17 cellular contexts compared by ENCODE assay signal in genomic region chr13:113184568-113185440, GRCh38. TPM values are rescaled to one million over a fixed set of nuclear protein-coding genes. Genes with fewer than 3 reads are reported as not detected.
DNase-seq lines count a peak whose midpoint lies in the region; ATAC-seq and TF ChIP-seq lines count a peak whose summit lies in the region.
"Had no signal": no experiment of that assay in that cellular context is flagged by ENCODE, and none has a peak within 500 bp of the region (broad histone marks: within the 10 kb centered on the region; RNA-seq: fewer than 3 reads in every experiment).

No MANE protein-coding gene starts in this region.

- peak; percentile 23 to 32 for ATAC-seq in activated T-cell treated with anti-CD3 and anti-CD28 coated beads, Interleukin-2, amount 50 U/mL, for 4 hours
- no peak for ATAC-seq in Panc1

- H3K9me3 Mint-ChIP-seq in activated T-cell treated with anti-CD3 and anti-CD28 coated beads, Interleukin-2, amount 50 U/mL, for 4 hours, result no peaks in the 10 kb centered on the region

- H3F3A ChIP-seq in SK-N-SH (replicated peaks; ENCODE audit: insufficient read depth), result peaks cover 33% of the 10 kb centered on the region

- no peak for TF ChIP-seq RAD21 in SK-N-SH (IDR thresholded peaks at IDR 0.05; ENCODE audit: low read length)

- no peak overlapping the region for H2BK120ac ChIP-seq in neuronal stem cell (ENCODE audit: low read depth, low read length)

- H3K27ac ChIP-seq in Panc1 (ENCODE audit: low read length), result 0 out of 2 replicates have a peak overlapping the region, but pooled peaks have one; percentile 61
- no peak overlapping the region for H3K27ac ChIP-seq in neuronal stem cell (replicated peaks; ENCODE audit: low read length)
- H3K27ac ChIP-seq in SK-N-SH (ENCODE audit: low read depth in 2 of 2, low read length in 1 of 2), result no peak overlapping the region
- H3K27ac ChIP-seq: tibial artery had no signal

- H3K27me3 ChIP-seq in Panc1 (ENCODE audit: control insufficient read depth, insufficient read depth, low read length) (no peaks in the 10 kb centered on the region), neuronal stem cell (ENCODE audit: control insufficient read depth in 3 of 3, insufficient read depth in 3 of 3, low read depth in 1 of 3, low read length in 3 of 3) (no peaks in the 10 kb centered on the region), SK-N-SH (ENCODE audit: insufficient read depth) (no peaks in the 10 kb centered on the region)
- H3K27me3 ChIP-seq: tibial artery had no signal

- H3K9me2 ChIP-seq in SK-N-SH, result no peaks in the 10 kb centered on the region

- no peak overlapping the region for H2BK15ac ChIP-seq in neuronal stem cell (ENCODE audit: low read length)

- peaks cover 60% of the 10 kb centered on the region for H3K4me1 Mint-ChIP-seq in activated T-cell treated with anti-CD3 and anti-CD28 coated beads, Interleukin-2, amount 50 U/mL, for 4 hours (ENCODE audit: low read depth)

- H3K4ac ChIP-seq in neuronal stem cell (ENCODE audit: low read length), result no peak overlapping the region

- H3K79me2 ChIP-seq in SK-N-SH (ENCODE audit: insufficient read depth), result peaks cover 41% of the 10 kb centered on the region

- POLR2A ChIA-PET in Panc1 (lab: Charles Lee) (no interaction called here), SK-N-SH (lab: Yijun Ruan, JAX) (no interaction called here)

- H3K14ac ChIP-seq in neuronal stem cell (ENCODE audit: low read length), result no peak overlapping the region

- H2AFZ ChIP-seq in neuronal stem cell (ENCODE audit: low read length) (no peak overlapping the region), SK-N-SH (ENCODE audit: low read depth) (no peak overlapping the region)

- H3K23ac ChIP-seq in neuronal stem cell (ENCODE audit: low read depth, low read length, poor library complexity), result no peak overlapping the region

- no peak overlapping the region for H2AK5ac ChIP-seq in neuronal stem cell (ENCODE audit: low read depth, low read length)

- H4K20me1 ChIP-seq in SK-N-SH (ENCODE audit: insufficient read depth), result no peaks in the 10 kb centered on the region

- H3K36me3 Mint-ChIP-seq in activated T-cell treated with anti-CD3 and anti-CD28 coated beads, Interleukin-2, amount 50 U/mL, for 4 hours (ENCODE audit: insufficient read depth), result peaks cover 55% of the 10 kb centered on the region

- TF ChIP-seq EP300 in SK-N-SH (IDR thresholded peaks at IDR 0.05; ENCODE audit: borderline replicate concordance in 1 of 2, low read depth in 1 of 2, low read length in 1 of 2), result no peak

- peak overlapping the region; percentile 70 for H3K4me3 Mint-ChIP-seq in activated T-cell treated with anti-CD3 and anti-CD28 coated beads, Interleukin-2, amount 50 U/mL, for 4 hours

- peaks cover 17% of the 10 kb centered on the region for H3K4me1 ChIP-seq in Panc1 (ENCODE audit: control insufficient read depth, insufficient read depth, low read length)
- H3K4me1 ChIP-seq in neuronal stem cell (ENCODE audit: control insufficient read depth in 2 of 2, insufficient read depth in 1 of 2, low read depth in 1 of 2, low read length in 2 of 2), result peaks cover 1 to 4% of the 10 kb centered on the region in 2 donors
- H3K4me1 ChIP-seq in SK-N-SH (ENCODE audit: control insufficient read depth in 1 of 2, insufficient read depth in 2 of 2, low read depth in 1 of 2, low read length in 1 of 2), result peaks cover 0 to 12% of the 10 kb centered on the region in 2 experiments; a peak in 2 of 4 replicates

- no peak overlapping the region for H3K18ac ChIP-seq in neuronal stem cell (ENCODE audit: low read length)

- intact Hi-C loops in Panc1 (cut with micrococcal nuclease; ENCODE audit: unreplicated experiment), result no loop called here

- no peaks in the 10 kb centered on the region for H3K79me1 ChIP-seq in neuronal stem cell (ENCODE audit: low read depth, low read length)

- H3K9ac ChIP-seq in neuronal stem cell (ENCODE audit: low read depth, low read length, poor library complexity), result no peak overlapping the region
- no peak overlapping the region for H3K9ac ChIP-seq in SK-N-SH

- CTCF ChIA-PET in Panc1 (lab: Charles Lee) (no interaction called here), SK-N-SH (lab: Yijun Ruan, JAX) (no interaction called here)

- no TSS peak for BruUV-seq in Panc1 (replicated peaks; lab: Mats Ljungman, UMichigan)

- H3K4me2 ChIP-seq in neuronal stem cell (ENCODE audit: insufficient read depth, low read length, poor library complexity, severe bottlenecking) (no peak overlapping the region), SK-N-SH (no peak overlapping the region)

- no peak for DNase-seq in activated T-cell treated with anti-CD3 and anti-CD28 coated beads, Interleukin-2, amount 50 U/mL, for 4 hours
- no peak for DNase-seq in activated T-cell treated with anti-CD3 and anti-CD28 coated beads, Interleukin-2, amount 50 U/mL, for 1 hour
- no peak for DNase-seq in Panc1 (ENCODE audit: low read depth, low spot score)
- DNase-seq in brain pericyte (ENCODE audit: low read depth, low spot score), result peak; percentile 71
- DNase-seq in neuronal stem cell (ENCODE audit: low spot score), result no peak
- no peak for DNase-seq in NCI-H1105 (lab: John Stamatoyannopoulos, UW)
- DNase-seq in NCI-H526 treated with DMSO at 0.1 percent for 48 hours (lab: John Stamatoyannopoulos, UW), result no peak
- DNase-seq in SK-N-SH, result no peak
- DNase-seq: anterior cingulate cortex; NCI-H1092; NCI-H2227 treated with DMSO at 0.1 percent for 48 hours; posterior cingulate gyrus; stimulated activated CD4-positive, alpha-beta T cell treated with anti-CD3 and anti-CD28 coated beads, Interleukin-12 subunit alpha, Interleukin-12 subunit beta, amount 100 ng/mL, for 4 hours; tibial artery had no signal

- H3K9me3 ChIP-seq in Panc1 (ENCODE audit: control insufficient read depth, insufficient read depth, low read depth, low read length), result no peaks in the 10 kb centered on the region
- H3K9me3 ChIP-seq in neuronal stem cell (replicated peaks in 1 of 2; ENCODE audit: control insufficient read depth in 2 of 2, insufficient read depth in 1 of 2, low read depth in 1 of 2, low read length in 2 of 2), result no peaks in the 10 kb centered on the region
- no peaks in the 10 kb centered on the region for H3K9me3 ChIP-seq in SK-N-SH
- H3K9me3 ChIP-seq: tibial artery had no signal

- no CpG with 5 or more reads among the region's 22 CpGs for WGBS in neuronal stem cell (ENCODE audit: extremely low coverage in 2 of 2, insufficient read length in 2 of 2, insufficient replicate concordance in 1 of 2), 2 donors
- WGBS in SK-N-SH (ENCODE audit: low lambda C conversion rate), result 96% methylated on average over 12 of the region's 22 CpGs

- in situ Hi-C loops in Panc1 (cut with HindIII; ENCODE audit: low pct_unique_long_range_greater_than_20kb, low sequenced_read_pairs), result no loop called here

- H4K91ac ChIP-seq in neuronal stem cell (ENCODE audit: low read depth, low read length, poor library complexity), result no peak overlapping the region

- H2BK5ac ChIP-seq in neuronal stem cell (ENCODE audit: low read length), result peak overlapping the region; percentile 22

- H4K8ac ChIP-seq in neuronal stem cell (ENCODE audit: low read depth, low read length), result no peak overlapping the region

- no peak overlapping the region for H3K4me3 ChIP-seq in Panc1 (ENCODE audit: low read depth in 2 of 2, low read length in 2 of 2)
- H3K4me3 ChIP-seq in neuronal stem cell (ENCODE audit: low read length in 2 of 2), result no peak overlapping the region
- no peak overlapping the region for H3K4me3 ChIP-seq in SK-N-SH (ENCODE audit: low read depth in 2 of 2, low read length in 1 of 2)
- H3K4me3 ChIP-seq: tibial artery had no signal

- H2BK12ac ChIP-seq in neuronal stem cell (ENCODE audit: low read length), result no peak overlapping the region

- TF ChIP-seq CTCF in Panc1 (IDR thresholded peaks at IDR 0.05), result no peak
- TF ChIP-seq CTCF in SK-N-SH (IDR thresholded peaks at IDR 0.05), result no peak

- peaks cover 7% of the 10 kb centered on the region; the same call in 1 of the 2 replicates for H3K36me3 ChIP-seq in Panc1 (ENCODE audit: control insufficient read depth, insufficient read depth, low read length)
- H3K36me3 ChIP-seq in neuronal stem cell (replicated peaks in 1 of 2; ENCODE audit: control insufficient read depth in 2 of 2, insufficient read depth in 2 of 2, low read length in 2 of 2), result peaks cover 25 to 98% of the 10 kb centered on the region in 2 donors
- peaks cover 62 to 76% of the 10 kb centered on the region in 2 experiments for H3K36me3 ChIP-seq in SK-N-SH (replicated peaks in 1 of 2; ENCODE audit: control insufficient read depth in 1 of 2, insufficient read depth in 2 of 2, low read length in 1 of 2)

- H3K27me3 Mint-ChIP-seq in activated T-cell treated with anti-CD3 and anti-CD28 coated beads, Interleukin-2, amount 50 U/mL, for 4 hours (ENCODE audit: low read depth), result no peaks in the 10 kb centered on the region

TF ChIP-seq in SK-N-SH, 30 proteins besides CTCF, POLR2A, EP300 and RAD21 (continues in another document):
- TF ChIP-seq RCOR1 (IDR thresholded peaks at IDR 0.05; ENCODE audit: low read length) (no peak), RFX5 (IDR thresholded peaks at IDR 0.05; ENCODE audit: low read length) (no peak), POLR2AphosphoS5 (IDR thresholded peaks at IDR 0.05; ENCODE audit: low read depth, low read length) (no peak)

RNA-seq across cellular contexts. Expression of gene PCID2, which starts 23.7 kb away (rescaled TPM):
- 10 to 100 TPM; 63.3 to 68.1 (median 66.9) TPM for total RNA-seq in activated T-cell treated with anti-CD3 and anti-CD28 coated beads, Interleukin-2, amount 50 U/mL, for 4 hours
- 39.7 TPM for total RNA-seq in Panc1 (2021; ENCODE audit: unreplicated experiment)
- 24.5 TPM for polyA plus RNA-seq in Panc1 (2012; ENCODE audit: insufficient read length)
- polyA plus RNA-seq in neuronal stem cell (2013, experiment 1 of 2), result 58.8 TPM
- 60.1 TPM for polyA plus RNA-seq in neuronal stem cell (2013, experiment 2 of 2)
- 69.8 and 105 TPM in 2 replicates for polyA plus RNA-seq in SK-N-SH (2012; rRNA removed)
- polyA plus RNA-seq in SK-N-SH (2012; cell fraction: cytosol; rRNA removed), result 75.7 and 77.2 TPM in 2 replicates
- 115 and 163 TPM in 2 replicates for polyA plus RNA-seq in SK-N-SH (2012; cell fraction: nucleus; rRNA removed)

RNA-seq across cellular contexts. Expression of gene CUL4A, which starts 24.6 kb away (rescaled TPM):
- total RNA-seq in activated T-cell treated with anti-CD3 and anti-CD28 coated beads, Interleukin-2, amount 50 U/mL, for 4 hours, result 10 to 100 TPM; 85.5 to 89.8 (median 87.8) TPM
- total RNA-seq in Panc1 (2021; ENCODE audit: unreplicated experiment), result 80.8 TPM
- polyA plus RNA-seq in Panc1 (2012; ENCODE audit: insufficient read length), result 52.9 TPM
- 40.2 TPM for polyA plus RNA-seq in neuronal stem cell (2013, experiment 1 of 2)
- polyA plus RNA-seq in neuronal stem cell (2013, experiment 2 of 2), result 39.4 TPM
- 44.5 and 51.2 TPM in 2 replicates for polyA plus RNA-seq in SK-N-SH (2012; rRNA removed)
- polyA plus RNA-seq in SK-N-SH (2012; cell fraction: cytosol; rRNA removed), result 46.9 and 54.1 TPM in 2 replicates
- polyA plus RNA-seq in SK-N-SH (2012; cell fraction: nucleus; rRNA removed), result 98.2 and 109 TPM in 2 replicates

RNA-seq across cellular contexts. Expression of gene PROZ, which starts 26.4 kb away (rescaled TPM):
- total RNA-seq in activated T-cell treated with anti-CD3 and anti-CD28 coated beads, Interleukin-2, amount 50 U/mL, for 4 hours, result not detected
- total RNA-seq in Panc1 (2021; ENCODE audit: unreplicated experiment), result not detected
- 0.29 TPM for polyA plus RNA-seq in Panc1 (2012; ENCODE audit: insufficient read length)
- polyA plus RNA-seq in neuronal stem cell (2013, experiment 1 of 2), result 0.13 TPM
- 0.06 TPM for polyA plus RNA-seq in neuronal stem cell (2013, experiment 2 of 2)
- polyA plus RNA-seq in SK-N-SH (2012; rRNA removed), result not detected in 2 replicates
- not detected in 2 replicates for polyA plus RNA-seq in SK-N-SH (2012; cell fraction: cytosol; rRNA removed)
- polyA plus RNA-seq in SK-N-SH (2012; cell fraction: nucleus; rRNA removed), result not detected in 2 replicates
- total RNA-seq: dermis microvascular lymphatic vessel endothelial cell, mesenteric fat pad, OCI-LY7 had no signal
